Comparison of ENCODE assay signal across 1 cellular context in genomic region chr2:217184242-217184641, GRCh38.
TF ChIP-seq lines count a peak whose summit lies in the region.

No MANE protein-coding gene starts in this region.

TF ChIP-seq in SK-N-SH treated with all-trans-retinoic acid at 6 μM for 48 hours, 23 proteins besides CTCF, POLR2A, EP300 and RAD21 (continued from another document):
- no peak for TF ChIP-seq POU6F1 (CRISPR knock-in tag; IDR thresholded peaks at IDR 0.05; ENCODE audit: borderline replicate concordance, low read depth)
- TF ChIP-seq ISL1 (CRISPR knock-in tag; IDR thresholded peaks at IDR 0.05), result no peak
- no peak for TF ChIP-seq CSDC2 (CRISPR knock-in tag; IDR thresholded peaks at IDR 0.05)
